ENCODE assay signal across 8 cellular contexts in the genomic region with DNA sequence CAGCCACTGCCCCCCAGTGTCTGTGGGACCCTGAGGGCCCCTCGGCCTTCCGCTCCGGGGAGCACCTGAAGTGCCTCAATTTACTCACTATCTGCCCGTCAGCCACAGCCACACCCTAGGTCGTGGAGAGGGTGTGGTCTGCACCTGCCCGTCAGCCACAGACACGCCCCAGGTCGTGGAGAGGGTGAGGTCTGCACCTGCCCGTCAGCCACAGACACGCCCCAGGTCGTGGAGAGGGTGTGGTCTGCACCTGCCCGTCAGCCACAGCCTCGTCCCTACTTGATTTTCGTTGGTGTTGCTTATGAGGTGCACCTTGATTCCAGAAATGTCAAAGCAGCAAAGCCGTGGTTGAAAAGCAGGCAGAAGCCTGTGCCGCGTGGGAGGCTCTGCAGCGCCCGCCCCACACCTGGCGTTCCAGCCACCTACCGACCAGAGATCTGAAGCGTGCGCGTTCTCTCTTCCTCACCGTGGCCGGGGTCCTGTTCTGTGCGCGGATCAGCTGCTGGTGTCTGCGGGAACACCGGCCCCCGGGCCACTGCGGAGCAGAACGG.
DNase-seq lines count a peak whose midpoint lies in the region; ATAC-seq and TF ChIP-seq lines count a peak whose summit lies in the region.

No MANE protein-coding gene starts in this region.

- peak overlapping the region; percentile 66 for H3K4me3 Mint-ChIP-seq in Calu3 (ENCODE audit: low read depth, unreplicated experiment)
- peak overlapping the region; percentile 85 for H3K4me3 Mint-ChIP-seq in activated naive CD8-positive, alpha-beta T cell

- BruUV-seq in Calu3 (replicated peaks; lab: Mats Ljungman, UMichigan): no TSS peak

- no peak overlapping the region for H3K27ac Mint-ChIP-seq in Calu3 (ENCODE audit: unreplicated experiment)
- no peak overlapping the region for H3K27ac Mint-ChIP-seq in activated naive CD8-positive, alpha-beta T cell

- no peak for TF ChIP-seq CTCF in Calu3 (IDR thresholded peaks at IDR 0.05; ENCODE audit: unreplicated experiment)
- TF ChIP-seq CTCF in HEK293 (tag by site-specific recombination; IDR thresholded peaks at IDR 0.05): no peak

- no peaks in the 10 kb centered on the region for H3K27me3 ChIP-seq in mucosa of rectum (ENCODE audit: control insufficient read depth in 2 of 2, insufficient read depth in 2 of 2, low read length in 2 of 2)

- no peaks in the 10 kb centered on the region for H3K36me3 ChIP-seq in HEK293 (ENCODE audit: control insufficient read depth in 2 of 2, insufficient read depth in 1 of 2, low read length in 2 of 2)
- no peaks in the 10 kb centered on the region for H3K36me3 ChIP-seq in mucosa of rectum (ENCODE audit: control insufficient read depth in 2 of 2, insufficient read depth in 2 of 2, low read length in 2 of 2)

- H3K27ac ChIP-seq in HEK293 (ENCODE audit: extremely low read depth, low read depth, low read length) (no peak overlapping the region), mucosa of rectum (ENCODE audit: low read depth in 2 of 2, low read length in 2 of 2) (peak overlapping the region; percentile 9 to 16)

- POLR2A ChIA-PET in HEK293 (lab: Yijun Ruan, JAX): no interaction called here

- DNase-seq in Calu3: peak; percentile 80
- DNase-seq in NCI-H526 treated with DMSO at 0.1 percent for 48 hours (lab: John Stamatoyannopoulos, UW): peak; percentile 89
- no peak for DNase-seq in medulla oblongata (ENCODE audit: extremely low spot score)
- no peak for DNase-seq in NOMO-1 treated with DMSO at 0.1 percent for 48 hours (lab: John Stamatoyannopoulos, UW; ENCODE audit: unreplicated experiment)

- H3K9me3 ChIP-seq in HEK293 (ENCODE audit: control insufficient read depth, insufficient read depth, low read depth, low read length) (no peaks in the 10 kb centered on the region), mucosa of rectum (ENCODE audit: control insufficient read depth in 2 of 2, low read length in 2 of 2) (no peaks in the 10 kb centered on the region)

- peaks cover 12% of the 10 kb centered on the region for H3K36me3 Mint-ChIP-seq in Calu3 (ENCODE audit: insufficient read depth, unreplicated experiment)
- peaks cover 4% of the 10 kb centered on the region for H3K36me3 Mint-ChIP-seq in activated naive CD8-positive, alpha-beta T cell

- intact Hi-C loops in Calu3 (cut with micrococcal nuclease; ENCODE audit: unreplicated experiment): no loop called here

- H3K4me3 ChIP-seq in HEK293 (ENCODE audit: low read depth, low read length): no peak overlapping the region; the same call in 1 of the 2 replicates
- H3K4me3 ChIP-seq in mucosa of rectum (ENCODE audit: low read length in 2 of 2): peak overlapping the region; percentile 57 to 70

- CTCF ChIA-PET in Calu3 (lab: Charles Lee) (interaction anchor here (1.1 kb wide), 1 partner anchor 19 kb away, joined by 4 read pairs; no protein-coding TSS in a partner anchor), HEK293 (lab: Yijun Ruan, JAX) (no interaction called here)

- ATAC-seq in HG03135 (IDR thresholded peaks at IDR 0.05; ENCODE audit: unreplicated experiment): no peak

- peaks cover 15% of the 10 kb centered on the region for H3K27me3 Mint-ChIP-seq in Calu3 (ENCODE audit: unreplicated experiment)
- no peaks in the 10 kb centered on the region for H3K27me3 Mint-ChIP-seq in activated naive CD8-positive, alpha-beta T cell

- peaks cover 5% of the 10 kb centered on the region for H3K9me3 Mint-ChIP-seq in Calu3 (ENCODE audit: low read depth, unreplicated experiment)
- no peaks in the 10 kb centered on the region for H3K9me3 Mint-ChIP-seq in activated naive CD8-positive, alpha-beta T cell (ENCODE audit: low read depth)

- H3K4me1 Mint-ChIP-seq in Calu3 (ENCODE audit: low read depth, unreplicated experiment): peaks cover 10% of the 10 kb centered on the region
- peaks cover 12% of the 10 kb centered on the region for H3K4me1 Mint-ChIP-seq in activated naive CD8-positive, alpha-beta T cell (ENCODE audit: low read depth)

- H3K4me1 ChIP-seq in HEK293 (ENCODE audit: control insufficient read depth, insufficient read depth, low read length) (no peaks in the 10 kb centered on the region), mucosa of rectum (ENCODE audit: control insufficient read depth in 2 of 2, insufficient read depth in 2 of 2, low read length in 2 of 2) (peaks cover 13 to 14% of the 10 kb centered on the region in 2 donors)

- H3K9ac ChIP-seq in mucosa of rectum (ENCODE audit: low read depth in 1 of 2, low read length in 2 of 2): peak overlapping the region; percentile 54 to 61

TF ChIP-seq in HEK293, 187 proteins besides CTCF, POLR2A, EP300 and RAD21:
- TF ChIP-seq ZNF335 (tag by site-specific recombination; conservative IDR thresholded peaks at IDR 0.05): 0 out of 2 replicates have a peak, but pooled peaks have one; percentile 1
- peak; percentile 96 for TF ChIP-seq KLF1 (tag by site-specific recombination; IDR thresholded peaks at IDR 0.05)
- no peak for TF ChIP-seq ZSCAN18 (tag by site-specific recombination; IDR thresholded peaks at IDR 0.05)

Comparison
In these comparisons a context has a peak if more than half of its experiments do, and no peak if none do; other contexts are left out.
1. DNase-seq: peak in Calu3 (single experiment) and NCI-H526 treated with DMSO at 0.1 percent for 48 hours (single experiment); none in medulla oblongata (single experiment) and NOMO-1 treated with DMSO at 0.1 percent for 48 hours (single experiment).